ENCODE assay signal across 8 cellular contexts in genomic region chr11:33700425-33701271, GRCh38. TPM values are rescaled to one million over a fixed set of nuclear protein-coding genes. Genes with fewer than 3 reads are reported as not detected.
DNase-seq lines count a peak whose midpoint lies in the region; ATAC-seq, FAIRE-seq and TF ChIP-seq lines count a peak whose summit lies in the region.

C11orf91 (minus strand) TSS chr11:33700826; CDS start chr11:33700740, 86 bp downstream.

- H3K4me1 ChIP-seq in kidney (ENCODE audit: control insufficient read depth in 1 of 2, insufficient read depth in 1 of 2, low read depth in 1 of 2, low read length in 2 of 2) = peaks cover 39 to 40% of the 10 kb centered on the region in 2 donors

- intact Hi-C loops in kidney (cut with DNase I) = no loop called here

- H3K4me3 ChIP-seq in kidney (ENCODE audit: low read length in 2 of 2) = peak within 1 kb of the TSS; percentile 49 to 58

- DNase-seq in AG20443 (ENCODE audit: low spot score) (peak; percentile 95), NCI-H446 (lab: John Stamatoyannopoulos, UW) (peak; percentile 97 to 99), cerebellum (ENCODE audit: low spot score) (peak; percentile 91), kidney (peak; percentile 99)
- DNase-seq in activated CD4-positive, alpha-beta T cell treated with anti-CD3 and anti-CD28 coated beads for 1 hour = peak; percentile 91
- DNase-seq in stimulated activated CD4-positive, alpha-beta T cell treated with anti-CD3 and anti-CD28 coated beads, Interleukin-12 subunit alpha, Interleukin-12 subunit beta, amount 100 ng/mL, for 48 hours (ENCODE audit: low read depth in 2 of 3, low spot score in 1 of 3) = peak; percentile 85 to 92 (median 86)

- H3K9me3 ChIP-seq in kidney (ENCODE audit: control insufficient read depth in 1 of 2, low read length in 2 of 2) = no peaks in the 10 kb centered on the region

- no peaks in the 10 kb centered on the region for H3K36me3 ChIP-seq in kidney (ENCODE audit: control insufficient read depth in 1 of 2, insufficient read depth in 2 of 2, low read length in 2 of 2)

- FAIRE-seq in kidney (lab: Jason Lieb, UNC) = no peak

- TF ChIP-seq CTCF in kidney (IDR thresholded peaks at IDR 0.05; ENCODE audit: borderline replicate concordance, extremely low read depth, insufficient read depth) = no peak

- H3K9ac ChIP-seq in kidney (ENCODE audit: low read length in 2 of 2) = peak within 1 kb of the TSS; percentile 13 to 51

- peak within 1 kb of the TSS; percentile 82 to 83 for H3K27ac ChIP-seq in kidney (ENCODE audit: low read depth in 2 of 2, low read length in 2 of 2)

- ATAC-seq in GM19043 (IDR thresholded peaks at IDR 0.05; ENCODE audit: low read depth, unreplicated experiment) (peak; percentile 89), HG03354 (IDR thresholded peaks at IDR 0.05; ENCODE audit: poor library complexity, severe bottlenecking, unreplicated experiment) (peak; percentile 93)

RNA-seq across cellular contexts. Expression of gene C11orf91, which starts in this region (rescaled TPM):
- total RNA-seq in cerebellum = not detected
- total RNA-seq in kidney = not detected
- not detected for polyA plus RNA-seq in kidney (ENCODE audit: insufficient read depth, low read depth, low replicate concordance)

Comparison
In these comparisons a context has a peak if more than half of its experiments do, and no peak if none do; other contexts are left out.
1. Peak in every context shown above with its lines: DNase-seq, ATAC-seq, H3K4me3 ChIP-seq and H3K27ac ChIP-seq.
2. Peak in DNase-seq in cerebellum; RNA of the gene not detected or under 1 TPM.
3. Peak in DNase-seq, H3K4me3 ChIP-seq, H3K27ac ChIP-seq and H3K9ac ChIP-seq in kidney; RNA of the gene not detected or under 1 TPM.